In genomic region chr3:141383555-141384129, GRCh38 we compare ENCODE assay signal across 7 cellular contexts. TPM values are rescaled to one million over a fixed set of nuclear protein-coding genes. Genes with fewer than 3 reads are reported as not detected.
DNase-seq lines count a peak whose midpoint lies in the region; ATAC-seq and TF ChIP-seq lines count a peak whose summit lies in the region.

No MANE protein-coding gene starts in this region.

- H3K36me3 ChIP-seq in gastroesophageal sphincter (peaks cover 0 to 18% of the 10 kb centered on the region in 2 donors), thyroid gland (no peaks in the 10 kb centered on the region)

- DNase-seq in HCEC 1CT = peak; percentile 53
- no peak for DNase-seq in T-helper 17 cell
- no peak for DNase-seq in thyroid gland
- no peak for DNase-seq in activated T-cell treated with anti-CD3 and anti-CD28 coated beads, Interleukin-2, amount 50 U/mL, for 24 hours
- no peak for DNase-seq in CD14-positive monocyte (ENCODE audit: low spot score)
- no peak for DNase-seq in DMS153 (lab: John Stamatoyannopoulos, UW)

- WGBS in gastroesophageal sphincter (ENCODE audit: low coverage in 1 of 2), 2 donors = 17 to 22% methylated on average over 12 to 14 of the region's 14 CpGs
- WGBS in thyroid gland, 2 donors = 57 to 59% methylated on average over 14 of the region's 14 CpGs

- H3K27me3 ChIP-seq in gastroesophageal sphincter = no peaks in the 10 kb centered on the region
- H3K27me3 ChIP-seq in thyroid gland = no peaks in the 10 kb centered on the region

- H3K4me1 ChIP-seq in gastroesophageal sphincter (peaks cover 0 to 48% (median 6%) of the 10 kb centered on the region in 3 donors), thyroid gland (peaks cover 50 to 51% of the 10 kb centered on the region in 2 donors)

- H3K9me3 Mint-ChIP-seq in activated T-cell treated with anti-CD3 and anti-CD28 coated beads, Interleukin-2, amount 50 U/mL, for 24 hours = no peaks in the 10 kb centered on the region
- H3K9me3 Mint-ChIP-seq in CD14-positive monocyte = no peaks in the 10 kb centered on the region

- H3K36me3 Mint-ChIP-seq in T-helper 17 cell (ENCODE audit: low read depth) (no peaks in the 10 kb centered on the region), CD14-positive monocyte (no peaks in the 10 kb centered on the region)
- no peaks in the 10 kb centered on the region for H3K36me3 Mint-ChIP-seq in activated T-cell treated with anti-CD3 and anti-CD28 coated beads, Interleukin-2, amount 50 U/mL, for 24 hours (ENCODE audit: low read depth)

- TF ChIP-seq POLR2A in gastroesophageal sphincter (IDR thresholded peaks at IDR 0.05) (no peak), thyroid gland (IDR thresholded peaks at IDR 0.05) (no peak)

- TF ChIP-seq CTCF in gastroesophageal sphincter (IDR thresholded peaks at IDR 0.05) (no peak), thyroid gland (IDR thresholded peaks at IDR 0.05) (no peak), CD14-positive monocyte (IDR thresholded peaks at IDR 0.05) (no peak)

- H3K27ac ChIP-seq in gastroesophageal sphincter (peak overlapping the region; percentile 46 to 76 (median 60)), thyroid gland (peak overlapping the region in 2 of 3 donors; percentile 56 to 69)

- intact Hi-C loops in thyroid gland (cut with DNase I) (no loop called here), CD14-positive monocyte (cut with micrococcal nuclease) (no loop called here)

- TF ChIP-seq EP300 in gastroesophageal sphincter (IDR thresholded peaks at IDR 0.05) = no peak

- H3K9me3 ChIP-seq in T-helper 17 cell (ENCODE audit: control insufficient read depth, low read length, poor library complexity, severe bottlenecking) (no peaks in the 10 kb centered on the region), gastroesophageal sphincter (no peaks in the 10 kb centered on the region), thyroid gland (no peaks in the 10 kb centered on the region)

- peak overlapping the region; percentile 21 to 34 for H3K4me3 ChIP-seq in gastroesophageal sphincter
- H3K4me3 ChIP-seq in thyroid gland (replicated peaks in 1 of 3) = no peak overlapping the region

- H3K4me1 Mint-ChIP-seq in T-helper 17 cell (peaks cover 17% of the 10 kb centered on the region), CD14-positive monocyte (peaks cover 3% of the 10 kb centered on the region)
- peaks cover 23% of the 10 kb centered on the region for H3K4me1 Mint-ChIP-seq in activated T-cell treated with anti-CD3 and anti-CD28 coated beads, Interleukin-2, amount 50 U/mL, for 24 hours (ENCODE audit: low read depth)

- H3K4me3 Mint-ChIP-seq in T-helper 17 cell (peak overlapping the region; percentile 89), CD14-positive monocyte (no peak overlapping the region)
- H3K4me3 Mint-ChIP-seq in activated T-cell treated with anti-CD3 and anti-CD28 coated beads, Interleukin-2, amount 50 U/mL, for 24 hours = no peak overlapping the region

- H3K27ac Mint-ChIP-seq in T-helper 17 cell = peak overlapping the region; percentile 65
- no peak overlapping the region for H3K27ac Mint-ChIP-seq in activated T-cell treated with anti-CD3 and anti-CD28 coated beads, Interleukin-2, amount 50 U/mL, for 24 hours
- no peak overlapping the region for H3K27ac Mint-ChIP-seq in CD14-positive monocyte

- H3K27me3 Mint-ChIP-seq in T-helper 17 cell = peaks cover 7% of the 10 kb centered on the region
- H3K27me3 Mint-ChIP-seq in activated T-cell treated with anti-CD3 and anti-CD28 coated beads, Interleukin-2, amount 50 U/mL, for 24 hours = no peaks in the 10 kb centered on the region
- peaks cover 0 to 1% (median 1%) of the 10 kb centered on the region in 3 donors for H3K27me3 Mint-ChIP-seq in CD14-positive monocyte (ENCODE audit: low read depth in 3 of 3)

- no peak for ATAC-seq in T-helper 17 cell
- ATAC-seq in gastroesophageal sphincter = no peak

RNA-seq across cellular contexts. Expression of gene ZBTB38, which starts 15.3 kb away (rescaled TPM):
- total RNA-seq in T-helper 17 cell (10 to 100 TPM; 51.6 to 54.0 TPM), gastroesophageal sphincter (100 to 1,000 TPM; 183 to 225 (median 203) TPM), thyroid gland (100 to 1,000 TPM; 143 to 185 (median 165) TPM)
- 10 to 100 TPM; 19.0 to 28.5 TPM for polyA plus RNA-seq in CD14-positive monocyte

Comparison
In these comparisons a context has a peak if more than half of its experiments do, and no peak if none do; other contexts are left out.
1. H3K4me3 ChIP-seq: peak in gastroesophageal sphincter (2 of 2); none in thyroid gland (0 of 3).